15 cellular contexts compared by ENCODE assay signal in genomic region chr2:62663443-62663842, GRCh38. TPM values are rescaled to one million over a fixed set of nuclear protein-coding genes. Genes with fewer than 3 reads are reported as not detected.
DNase-seq lines count a peak whose midpoint lies in the region; ATAC-seq and TF ChIP-seq lines count a peak whose summit lies in the region.
"Had no signal": no experiment of that assay in that cellular context is flagged by ENCODE, and none has a peak within 500 bp of the region (broad histone marks: within the 10 kb centered on the region; RNA-seq: fewer than 3 reads in every experiment).

No MANE protein-coding gene starts in this region.

- TF ChIP-seq CTCF in mammary epithelial cell (conservative IDR thresholded peaks at IDR 0.05 in 1 of 2, IDR thresholded peaks at IDR 0.05 in 1 of 2; ENCODE audit: extremely low read depth in 1 of 2, insufficient read depth in 1 of 2, low read depth in 1 of 2, low read length in 2 of 2), result no peak
- no peak for TF ChIP-seq CTCF in left lung (IDR thresholded peaks at IDR 0.05)

- peak; percentile 96 for DNase-seq in GM04504 (ENCODE audit: low read depth)
- DNase-seq in mammary epithelial cell, result no peak
- no peak for DNase-seq in left lung
- DNase-seq in stromal cell of bone marrow (ENCODE audit: low read depth), result peak; percentile 72
- no peak for DNase-seq in GM19240 (ENCODE audit: insufficient read length, low spot score)
- DNase-seq: activated CD8-positive, alpha-beta memory T cell treated with anti-CD3 and anti-CD28 coated beads for 24 hours; islet precursor cell; NCI-H146; NCI-H748 treated with DMSO at 0.1 percent for 48 hours; ovary; T-cell; testis had no signal

- no peak overlapping the region for H3K9ac ChIP-seq in mammary epithelial cell (ENCODE audit: insufficient read depth, low read length)

- peaks cover 51% of the 10 kb centered on the region for H3K4me1 ChIP-seq in mammary epithelial cell (ENCODE audit: insufficient read depth, low read length)
- H3K4me1 ChIP-seq in left lung, result peaks cover 8 to 11% of the 10 kb centered on the region in 2 donors

- H3K9me3 ChIP-seq in mammary epithelial cell (replicated peaks; ENCODE audit: insufficient read depth, low read length), result no peaks in the 10 kb centered on the region
- no peaks in the 10 kb centered on the region for H3K9me3 ChIP-seq in left lung
- H3K9me3 ChIP-seq: ovary, testis had no signal

- H4K20me1 ChIP-seq in mammary epithelial cell (ENCODE audit: insufficient read depth, low read length), result no peaks in the 10 kb centered on the region

- in situ Hi-C loops in mammary epithelial cell (cut with MboI; ENCODE audit: low sequenced_read_pairs in 2 of 2), result no loop called here

- intact Hi-C loops in mammary epithelial cell (cut with micrococcal nuclease) (loop anchor here (5.0 kb wide), 1 partner anchor 86 kb away; no protein-coding TSS in a partner anchor), left lung (cut with DNase I) (no loop called here)

- dilution Hi-C loops in mammary epithelial cell (cut with HindIII; ENCODE audit: low sequenced_read_pairs), result no loop called here

- no peak overlapping the region for H3K4me2 ChIP-seq in mammary epithelial cell (ENCODE audit: insufficient read depth, low read depth, low read length)

- H3K4me3 ChIP-seq in mammary epithelial cell (replicated peaks in 1 of 3; ENCODE audit: insufficient read depth in 1 of 3, low read depth in 2 of 3, low read length in 3 of 3) (no peak overlapping the region), left lung (no peak overlapping the region)
- H3K4me3 ChIP-seq: ovary, testis had no signal

- peak; percentile 55 for ATAC-seq in left lung
- ATAC-seq in HG03139 (IDR thresholded peaks at IDR 0.05; ENCODE audit: unreplicated experiment), result no peak
- no peak for ATAC-seq in GM18907 (IDR thresholded peaks at IDR 0.05; ENCODE audit: unreplicated experiment)
- no peak for ATAC-seq in GM21825 (IDR thresholded peaks at IDR 0.05; ENCODE audit: unreplicated experiment)
- ATAC-seq: T-cell had no signal

- BruUV-seq in mammary epithelial cell (replicated peaks; lab: Mats Ljungman, UMichigan), result no TSS peak

- no peaks in the 10 kb centered on the region for H3K79me2 ChIP-seq in mammary epithelial cell (ENCODE audit: insufficient read depth, low read length)

- H3K27me3 ChIP-seq in mammary epithelial cell (ENCODE audit: insufficient read depth, low read length) (no peaks in the 10 kb centered on the region), left lung (no peaks in the 10 kb centered on the region)
- H3K27me3 ChIP-seq: ovary, testis had no signal

- H2AFZ ChIP-seq in mammary epithelial cell (ENCODE audit: low read depth, low read length), result peak overlapping the region; percentile 57

- CTCF ChIA-PET in mammary epithelial cell (lab: Charles Lee; ENCODE audit: low non-redundant PET), result no interaction called here

- no peak overlapping the region for H3K27ac ChIP-seq in mammary epithelial cell (ENCODE audit: insufficient read depth, low read depth, low read length)
- H3K27ac ChIP-seq in left lung, result no peak overlapping the region

- H3K36me3 ChIP-seq in mammary epithelial cell (ENCODE audit: insufficient read depth, low read length) (no peaks in the 10 kb centered on the region), left lung (no peaks in the 10 kb centered on the region)
- H3K36me3 ChIP-seq: ovary had no signal

RNA-seq across cellular contexts. Expression of gene EHBP1, which starts 42.1 kb away (rescaled TPM):
- 100 to 1,000 TPM in 1 of 2 donors, 10 to 100 TPM in 1; 46.0 to 101 TPM for total RNA-seq in mammary epithelial cell
- 56.8 TPM for polyA plus RNA-seq in mammary epithelial cell
- 156 TPM for polyA minus RNA-seq in mammary epithelial cell
- total RNA-seq in left lung, result 10 to 100 TPM; 37.4 to 39.5 TPM

Comparison
In these comparisons a context has a peak if more than half of its experiments do, and no peak if none do; other contexts are left out.
1. DNase-seq: peak in GM04504 (single experiment) and stromal cell of bone marrow (single experiment); none in mammary epithelial cell (single experiment), left lung (0 of 2) and GM19240 (single experiment).